In genomic region chr6:32058511-32058963, GRCh38 we compare ENCODE assay signal across 27 cellular contexts. TPM values are rescaled to one million over a fixed set of nuclear protein-coding genes. Genes with fewer than 3 reads are reported as not detected.
DNase-seq lines count a peak whose midpoint lies in the region; ATAC-seq and TF ChIP-seq lines count a peak whose summit lies in the region.
"Had no signal": no experiment of that assay in that cellular context is flagged by ENCODE, and none has a peak within 500 bp of the region (broad histone marks: within the 10 kb centered on the region; RNA-seq: fewer than 3 reads in every experiment).

No MANE protein-coding gene starts in this region.

- no peaks in the 10 kb centered on the region for H3K9me3 Mint-ChIP-seq in effector memory CD8-positive, alpha-beta T cell
- H3K9me3 Mint-ChIP-seq: activated CD8-positive, alpha-beta T cell treated with anti-CD3 and anti-CD28 coated beads for 36 hours; activated T-helper 2 cell treated with anti-CD3 and anti-CD28 coated beads, Interferon-gamma antibody, Interleukin-2, Interleukin-4, amounts not matched to agents 10 μg/mL and 5 μg/mL and 100 μg/mL, durations not matched to agents 14 hours and 24 hours and 36 hours; endodermal cell; immature natural killer cell had no signal

- H3K27ac Mint-ChIP-seq in effector memory CD8-positive, alpha-beta T cell, result no peak overlapping the region
- H3K27ac Mint-ChIP-seq: activated CD8-positive, alpha-beta T cell treated with anti-CD3 and anti-CD28 coated beads for 36 hours; activated T-helper 2 cell treated with anti-CD3 and anti-CD28 coated beads, Interferon-gamma antibody, Interleukin-2, Interleukin-4, amounts not matched to agents 10 μg/mL and 5 μg/mL and 100 μg/mL, durations not matched to agents 14 hours and 24 hours and 36 hours; endodermal cell; immature natural killer cell had no signal

- no peaks in the 10 kb centered on the region for H3K9me3 ChIP-seq in thoracic aorta
- H3K9me3 ChIP-seq: BLaER1 treated with 17β-estradiol and CSF1 and Interleukin-3, amounts not matched to agents 10 nM and 100 nM; left lung had no signal

- H3K36me3 Mint-ChIP-seq in effector memory CD8-positive, alpha-beta T cell (ENCODE audit: insufficient read depth), result no peaks in the 10 kb centered on the region
- H3K36me3 Mint-ChIP-seq: immature natural killer cell had no signal

- H3K4me1 Mint-ChIP-seq in effector memory CD8-positive, alpha-beta T cell (ENCODE audit: low read depth in 2 of 2), result no peaks in the 10 kb centered on the region
- H3K4me1 Mint-ChIP-seq: endodermal cell, immature natural killer cell had no signal

- H3K27me3 ChIP-seq in layer of hippocampus (ENCODE audit: control insufficient read depth, insufficient read depth, low read length) (no peaks in the 10 kb centered on the region), thoracic aorta (replicated peaks; ENCODE audit: insufficient read depth) (no peaks in the 10 kb centered on the region)
- H3K27me3 ChIP-seq: BLaER1 treated with 17β-estradiol and CSF1 and Interleukin-3, amounts not matched to agents 10 nM and 100 nM; left lung had no signal

- H3K27ac ChIP-seq in layer of hippocampus (ENCODE audit: low read depth, low read length) (peak overlapping the region; percentile 4), thoracic aorta (peak overlapping the region; percentile 19 to 57)
- H3K27ac ChIP-seq: 22Rv1; BLaER1 treated with 17β-estradiol and CSF1 and Interleukin-3, amounts not matched to agents 10 nM and 100 nM; left lung had no signal

- H3K4me3 Mint-ChIP-seq in effector memory CD8-positive, alpha-beta T cell, result no peak overlapping the region
- H3K4me3 Mint-ChIP-seq: activated CD8-positive, alpha-beta T cell treated with anti-CD3 and anti-CD28 coated beads for 36 hours; endodermal cell; immature natural killer cell had no signal

- ATAC-seq in thoracic aorta (ENCODE audit: insufficient number of reproducible peaks, low FRiP score, low read depth) (no peak), HG03139 (IDR thresholded peaks at IDR 0.05; ENCODE audit: unreplicated experiment) (no peak)
- ATAC-seq in effector memory CD8-positive, alpha-beta T cell (replicated peaks), result no peak
- ATAC-seq: activated CD8-positive, alpha-beta T cell treated with anti-CD3 and anti-CD28 coated beads for 36 hours; esophagus mucosa; left lung; Panc1 had no signal

- H3K27me3 Mint-ChIP-seq in effector memory CD8-positive, alpha-beta T cell, result peaks cover 37 to 53% of the 10 kb centered on the region in 2 donors
- H3K27me3 Mint-ChIP-seq: activated CD8-positive, alpha-beta T cell treated with anti-CD3 and anti-CD28 coated beads for 36 hours had no signal

- peaks cover 0 to 17% of the 10 kb centered on the region in 2 donors for H3K4me1 ChIP-seq in thoracic aorta (ENCODE audit: control insufficient read depth in 1 of 2, low read depth in 2 of 2)
- H3K4me1 ChIP-seq: BLaER1 treated with 17β-estradiol and CSF1 and Interleukin-3, amounts not matched to agents 10 nM and 100 nM; left lung had no signal

- H3K4me3 ChIP-seq in thoracic aorta, result peak overlapping the region; percentile 7
- H3K4me3 ChIP-seq: BLaER1 treated with 17β-estradiol and CSF1 and Interleukin-3, amounts not matched to agents 10 nM and 100 nM; left lung; smooth muscle cell had no signal

- DNase-seq in NOMO-1 treated with DMSO at 0.1 percent for 48 hours (lab: John Stamatoyannopoulos, UW; ENCODE audit: unreplicated experiment) (peak; percentile 22), NOMO-1 treated with dmso at 0.1 percent for 144 hours (lab: John Stamatoyannopoulos, UW; ENCODE audit: unreplicated experiment) (no peak), fibroblast of gingiva (ENCODE audit: low read depth) (peak; percentile 26), thoracic aorta (ENCODE audit: low spot score) (no peak), NCI-H146 (lab: John Stamatoyannopoulos, UW) (no peak)
- DNase-seq in effector memory CD8-positive, alpha-beta T cell, result no peak
- DNase-seq: activated CD8-positive, alpha-beta T cell treated with anti-CD3 and anti-CD28 coated beads for 36 hours; activated naive CD4-positive, alpha-beta T cell treated with anti-CD3 and anti-CD28 coated beads, Interleukin-2, amount 50 U/mL, for 16 hours; activated T-cell treated with anti-CD3 and anti-CD28 coated beads for 4 hours; COR-L47; endodermal cell; immature natural killer cell; NCI-H1417 treated with DMSO at 0.1 percent for 48 hours; NCI-H2081 treated with DMSO at 0.1 percent for 48 hours; NCI-H2227 treated with DMSO at 0.1 percent for 48 hours; NCI-H69; SHP77 treated with DMSO at 0.1 percent for 48 hours; stimulated activated naive CD4-positive, alpha-beta T cell treated with Interleukin-2 at 50 U/mL for 16 hours had no signal

- no peak for TF ChIP-seq CTCF in thoracic aorta (IDR thresholded peaks at IDR 0.05)

- peaks cover 17% of the 10 kb centered on the region for H3K36me3 ChIP-seq in thoracic aorta
- H3K36me3 ChIP-seq: BLaER1 treated with 17β-estradiol and CSF1 and Interleukin-3, amounts not matched to agents 10 nM and 100 nM had no signal

RNA-seq across cellular contexts. Expression of gene CYP21A2, which starts 20.3 kb away (rescaled TPM):
- 1 to 10 TPM in 1 of 2 donors, not detected in 1; 2.4 TPM for total RNA-seq in thoracic aorta
- total RNA-seq: smooth muscle cell had no signal

RNA-seq across cellular contexts. Expression of gene C4B, which starts 43.9 kb away (rescaled TPM):
- total RNA-seq in thoracic aorta, result 100 to 1,000 TPM in 1 of 2 donors, 10 to 100 TPM in 1; 44.3 to 108 TPM

RNA-seq across cellular contexts. Expression of gene TNXB, which starts 50.6 kb away (rescaled TPM):
- total RNA-seq in thoracic aorta, result 100 to 1,000 TPM; 194 to 210 TPM

Comparison
In these comparisons a context has a peak if more than half of its experiments do, and no peak if none do; other contexts are left out.
1. DNase-seq: peak in NOMO-1 treated with DMSO at 0.1 percent for 48 hours (single experiment) and fibroblast of gingiva (single experiment); none in NOMO-1 treated with dmso at 0.1 percent for 144 hours (single experiment), thoracic aorta (single experiment), NCI-H146 (single experiment) and effector memory CD8-positive, alpha-beta T cell (0 of 3).